ENCODE assay signal across 17 cellular contexts in genomic region chr1:32048440-32048839, GRCh38. TPM values are rescaled to one million over a fixed set of nuclear protein-coding genes. Genes with fewer than 3 reads are reported as not detected.
DNase-seq lines count a peak whose midpoint lies in the region; ATAC-seq and TF ChIP-seq lines count a peak whose summit lies in the region.
"Had no signal": no experiment of that assay in that cellular context is flagged by ENCODE, and none has a peak within 500 bp of the region (broad histone marks: within the 10 kb centered on the region; RNA-seq: fewer than 3 reads in every experiment).

No MANE protein-coding gene starts in this region.

- peaks cover 39% of the 10 kb centered on the region for H3K36me3 Mint-ChIP-seq in activated T-helper 1 cell treated with anti-CD3 and anti-CD28 coated beads, Interleukin-12 subunit alpha, Interleukin-12 subunit beta, Interleukin-2, Interleukin-4 antibody, amounts not matched to agents 30 ng/mL and 10 ng/mL and 1 ng/mL, durations not matched to agents 14 hours and 24 hours and 36 hours (ENCODE audit: low read depth)
- H3K36me3 Mint-ChIP-seq in immature natural killer cell: peaks cover 12 to 19% (median 18%) of the 10 kb centered on the region in 3 donors

- H3K4me1 Mint-ChIP-seq in activated T-helper 1 cell treated with anti-CD3 and anti-CD28 coated beads, Interleukin-12 subunit alpha, Interleukin-12 subunit beta, Interleukin-2, Interleukin-4 antibody, amounts not matched to agents 30 ng/mL and 10 ng/mL and 1 ng/mL, durations not matched to agents 14 hours and 24 hours and 36 hours (ENCODE audit: low read depth): peaks cover 8% of the 10 kb centered on the region
- H3K4me1 Mint-ChIP-seq in immature natural killer cell: no peaks in the 10 kb centered on the region

- H3K4me3 ChIP-seq in cardiac muscle cell: no peak overlapping the region
- H3K4me3 ChIP-seq: BLaER1 treated with 17β-estradiol and CSF1 and Interleukin-3, amounts not matched to agents 10 nM and 100 nM had no signal

- H3K36me3 ChIP-seq in cardiac muscle cell: peaks cover 56% of the 10 kb centered on the region

- no peak overlapping the region for H3K4me3 Mint-ChIP-seq in activated T-helper 1 cell treated with anti-CD3 and anti-CD28 coated beads, Interleukin-12 subunit alpha, Interleukin-12 subunit beta, Interleukin-2, Interleukin-4 antibody, amounts not matched to agents 30 ng/mL and 10 ng/mL and 1 ng/mL, durations not matched to agents 14 hours and 24 hours and 36 hours
- no peak overlapping the region for H3K4me3 Mint-ChIP-seq in immature natural killer cell

- no peak for TF ChIP-seq CTCF in cardiac muscle cell (IDR thresholded peaks at IDR 0.05; ENCODE audit: low read depth, low read length)

- DNase-seq in cardiac muscle cell (ENCODE audit: low read depth in 1 of 2, low spot score in 1 of 2) (no peak), left cardiac atrium (no peak), immature natural killer cell (no peak), GM19238 (ENCODE audit: insufficient read length, low spot score) (no peak), NCI-H1048 (lab: John Stamatoyannopoulos, UW) (no peak), H4 (ENCODE audit: low spot score) (no peak)
- DNase-seq in activated T-helper 1 cell treated with anti-CD3 and anti-CD28 coated beads, Interleukin-12 subunit alpha, Interleukin-12 subunit beta, Interleukin-2, Interleukin-4 antibody, amounts not matched to agents 30 ng/mL and 10 ng/mL and 1 ng/mL, durations not matched to agents 14 hours and 24 hours and 36 hours (ENCODE audit: low spot score): no peak
- DNase-seq: DMS79, MV-4-11, NCI-H1417 treated with DMSO at 0.1 percent for 48 hours, NCI-H2029, NCI-H345, NCI-H524 treated with DMSO at 0.1 percent for 48 hours, SHP77 had no signal

- H3K27me3 Mint-ChIP-seq in activated T-helper 1 cell treated with anti-CD3 and anti-CD28 coated beads, Interleukin-12 subunit alpha, Interleukin-12 subunit beta, Interleukin-2, Interleukin-4 antibody, amounts not matched to agents 30 ng/mL and 10 ng/mL and 1 ng/mL, durations not matched to agents 14 hours and 24 hours and 36 hours (ENCODE audit: insufficient read depth): no peaks in the 10 kb centered on the region
- no peaks in the 10 kb centered on the region for H3K27me3 Mint-ChIP-seq in immature natural killer cell (ENCODE audit: low read depth in 3 of 3)

- no peak for ATAC-seq in left cardiac atrium
- ATAC-seq: HepG2 had no signal

- intact Hi-C loops in left cardiac atrium (cut with DNase I): no loop called here
- intact Hi-C loops in activated T-helper 1 cell treated with anti-CD3 and anti-CD28 coated beads, Interleukin-12 subunit alpha, Interleukin-12 subunit beta, Interleukin-2, Interleukin-4 antibody, amounts not matched to agents 30 ng/mL and 10 ng/mL and 1 ng/mL, durations not matched to agents 14 hours and 24 hours and 36 hours (cut with micrococcal nuclease): no loop called here

- no peaks in the 10 kb centered on the region for H3K27me3 ChIP-seq in cardiac muscle cell
- H3K27me3 ChIP-seq: BLaER1 treated with 17β-estradiol and CSF1 and Interleukin-3, amounts not matched to agents 10 nM and 100 nM had no signal

- peak overlapping the region; percentile 21 for H3K27ac Mint-ChIP-seq in activated T-helper 1 cell treated with anti-CD3 and anti-CD28 coated beads, Interleukin-12 subunit alpha, Interleukin-12 subunit beta, Interleukin-2, Interleukin-4 antibody, amounts not matched to agents 30 ng/mL and 10 ng/mL and 1 ng/mL, durations not matched to agents 14 hours and 24 hours and 36 hours
- H3K27ac Mint-ChIP-seq in immature natural killer cell: peak overlapping the region in 4 of 6 donors; percentile 65 to 74 (median 68)

- H3K27ac ChIP-seq in cardiac muscle cell: peak overlapping the region; percentile 9
- H3K27ac ChIP-seq: BLaER1 treated with 17β-estradiol and CSF1 and Interleukin-3, amounts not matched to agents 10 nM and 100 nM; KMS-11 had no signal

- H3K9me3 Mint-ChIP-seq in activated T-helper 1 cell treated with anti-CD3 and anti-CD28 coated beads, Interleukin-12 subunit alpha, Interleukin-12 subunit beta, Interleukin-2, Interleukin-4 antibody, amounts not matched to agents 30 ng/mL and 10 ng/mL and 1 ng/mL, durations not matched to agents 14 hours and 24 hours and 36 hours: no peaks in the 10 kb centered on the region
- no peaks in the 10 kb centered on the region for H3K9me3 Mint-ChIP-seq in immature natural killer cell

- no peaks in the 10 kb centered on the region for H3K9me3 ChIP-seq in cardiac muscle cell (ENCODE audit: low read depth)
- H3K9me3 ChIP-seq: BLaER1 treated with 17β-estradiol and CSF1 and Interleukin-3, amounts not matched to agents 10 nM and 100 nM had no signal

- no peaks in the 10 kb centered on the region for H3K4me1 ChIP-seq in cardiac muscle cell (ENCODE audit: low read depth)

RNA-seq across cellular contexts. Expression of gene TMEM39B, which starts 24.3 kb away (rescaled TPM):
- 5.1 TPM in 2 replicates for total RNA-seq in cardiac muscle cell
- polyA plus RNA-seq in cardiac muscle cell: 4.6 and 7.0 TPM in 2 replicates
- 1 to 10 TPM; 8.2 to 9.5 TPM for total RNA-seq in left cardiac atrium
- total RNA-seq in activated T-helper 1 cell treated with anti-CD3 and anti-CD28 coated beads, Interleukin-12 subunit alpha, Interleukin-12 subunit beta, Interleukin-2, Interleukin-4 antibody, amounts not matched to agents 30 ng/mL and 10 ng/mL and 1 ng/mL, durations not matched to agents 14 hours and 24 hours and 36 hours: 34.2 and 38.8 TPM in 2 replicates
- 1 to 10 TPM in 2 of 3 donors, under 1 TPM in 1; 0.94 to 2.3 (median 2.0) TPM for polyA plus RNA-seq in immature natural killer cell
- 8.3 and 10.2 TPM in 2 replicates for total RNA-seq in H4 (2014; rRNA removed; shearing (Covaris generic))

RNA-seq across cellular contexts. Expression of gene KHDRBS1, which starts 34.8 kb away (rescaled TPM):
- total RNA-seq in cardiac muscle cell: 86.8 and 99.5 TPM in 2 replicates
- 116 and 152 TPM in 2 replicates for polyA plus RNA-seq in cardiac muscle cell
- total RNA-seq in left cardiac atrium: 10 to 100 TPM; 57.2 to 76.6 TPM
- 156 and 158 TPM in 2 replicates for total RNA-seq in activated T-helper 1 cell treated with anti-CD3 and anti-CD28 coated beads, Interleukin-12 subunit alpha, Interleukin-12 subunit beta, Interleukin-2, Interleukin-4 antibody, amounts not matched to agents 30 ng/mL and 10 ng/mL and 1 ng/mL, durations not matched to agents 14 hours and 24 hours and 36 hours
- polyA plus RNA-seq in immature natural killer cell: 100 to 1,000 TPM in 1 of 3 donors, 10 to 100 TPM in 2; 74.0 to 121 (median 86.1) TPM
- total RNA-seq in H4 (2014; rRNA removed; shearing (Covaris generic)): 67.7 and 75.3 TPM in 2 replicates

RNA-seq across cellular contexts. Expression of gene KPNA6, which starts 59.4 kb away (rescaled TPM):
- 36.8 and 45.7 TPM in 2 replicates for total RNA-seq in cardiac muscle cell
- polyA plus RNA-seq in cardiac muscle cell: 33.8 and 53.2 TPM in 2 replicates
- total RNA-seq in left cardiac atrium: 10 to 100 TPM; 59.3 to 73.3 TPM
- 76.7 and 78.6 TPM in 2 replicates for total RNA-seq in activated T-helper 1 cell treated with anti-CD3 and anti-CD28 coated beads, Interleukin-12 subunit alpha, Interleukin-12 subunit beta, Interleukin-2, Interleukin-4 antibody, amounts not matched to agents 30 ng/mL and 10 ng/mL and 1 ng/mL, durations not matched to agents 14 hours and 24 hours and 36 hours
- 10 to 100 TPM; 20.7 to 36.8 (median 21.2) TPM for polyA plus RNA-seq in immature natural killer cell
- total RNA-seq in H4 (2014; rRNA removed; shearing (Covaris generic)): 33.8 and 33.9 TPM in 2 replicates
